Comparison of ENCODE assay signal across 7 cellular contexts in the genomic region with DNA sequence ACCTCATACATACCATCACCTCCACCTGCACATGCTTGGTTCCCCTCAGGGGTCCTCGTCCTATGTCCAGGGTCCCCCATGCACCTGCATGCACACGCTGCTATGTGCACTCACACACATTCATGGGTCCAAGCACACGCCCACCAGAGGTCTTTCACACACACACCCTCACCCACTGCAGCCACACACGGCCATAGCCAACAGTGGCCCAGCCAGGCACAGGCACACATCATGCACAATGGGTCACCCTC. TPM values are rescaled to one million over a fixed set of nuclear protein-coding genes. Genes with fewer than 3 reads are reported as not detected.
DNase-seq lines count a peak whose midpoint lies in the region; ATAC-seq and TF ChIP-seq lines count a peak whose summit lies in the region.

No MANE protein-coding gene starts in this region.

- H3K36me3 Mint-ChIP-seq in stimulated activated naive B cell treated with anti-CD40 and anti-IgM and Interleukin-4, amounts not matched to agents 10 μg/mL and 1 μg/mL and 100 μg/mL, for 72 hours, result no peaks in the 10 kb centered on the region

- no peaks in the 10 kb centered on the region for H3K9me3 ChIP-seq in HUES64 (ENCODE audit: insufficient read depth, low read depth, low read length)
- H3K9me3 ChIP-seq in BE2C, result no peaks in the 10 kb centered on the region

- no peaks in the 10 kb centered on the region for H3K9me3 Mint-ChIP-seq in stimulated activated naive B cell treated with anti-CD40 and anti-IgM and Interleukin-4, amounts not matched to agents 10 μg/mL and 1 μg/mL and 100 μg/mL, for 72 hours

- DNase-seq in astrocyte of the cerebellum (ENCODE audit: low read depth) (no peak), kidney epithelial cell (ENCODE audit: low read depth) (no peak), NCI-H446 treated with DMSO at 0.1 percent for 48 hours (lab: John Stamatoyannopoulos, UW) (no peak), BE2C (no peak)
- no peak for DNase-seq in stimulated activated naive B cell treated with anti-CD40 and anti-IgM and Interleukin-4, amounts not matched to agents 10 μg/mL and 1 μg/mL and 100 μg/mL, for 72 hours

- TF ChIP-seq CTCF in astrocyte of the cerebellum (IDR thresholded peaks at IDR 0.05; ENCODE audit: low read depth, low read length, missing control alignments) (no peak), kidney epithelial cell (IDR thresholded peaks at IDR 0.05; ENCODE audit: insufficient read depth, low read length, poor library complexity, severe bottlenecking) (no peak), BE2C (IDR thresholded peaks at IDR 0.05; ENCODE audit: low read depth, low read length) (no peak)

- peaks cover 62 to 82% of the 10 kb centered on the region in 2 donors for H3K27me3 Mint-ChIP-seq in stimulated activated naive B cell treated with anti-CD40 and anti-IgM and Interleukin-4, amounts not matched to agents 10 μg/mL and 1 μg/mL and 100 μg/mL, for 72 hours

- no peak for ATAC-seq in stimulated activated naive B cell treated with anti-CD40 and anti-IgM and Interleukin-4, amounts not matched to agents 10 μg/mL and 1 μg/mL and 100 μg/mL, for 72 hours (replicated peaks)
- ATAC-seq in HG02938 (IDR thresholded peaks at IDR 0.05; ENCODE audit: unreplicated experiment), result no peak

- in situ Hi-C loops in astrocyte of the cerebellum (cut with HindIII; ENCODE audit: low sequenced_read_pairs), result loop anchor here (25.0 kb wide), 2 partner anchors 105 to 1195 kb away; no protein-coding TSS in a partner anchor

- H3K4me3 Mint-ChIP-seq in stimulated activated naive B cell treated with anti-CD40 and anti-IgM and Interleukin-4, amounts not matched to agents 10 μg/mL and 1 μg/mL and 100 μg/mL, for 72 hours, result peak overlapping the region; percentile 72 to 79

- H3K4me3 ChIP-seq in HUES64 (ENCODE audit: low read length) (peak overlapping the region; percentile 64), astrocyte of the cerebellum (ENCODE audit: low read depth, low read length) (peak overlapping the region; percentile 68), kidney epithelial cell (ENCODE audit: low read depth, low read length) (peak overlapping the region; percentile 58), BE2C (ENCODE audit: low read depth, low read length) (no peak overlapping the region)

- H3K9ac ChIP-seq in HUES64 (ENCODE audit: low read depth, low read length), result no peak overlapping the region

- H3K4me1 Mint-ChIP-seq in stimulated activated naive B cell treated with anti-CD40 and anti-IgM and Interleukin-4, amounts not matched to agents 10 μg/mL and 1 μg/mL and 100 μg/mL, for 72 hours, result peaks cover 28 to 42% of the 10 kb centered on the region in 2 donors

- H3K27ac Mint-ChIP-seq in stimulated activated naive B cell treated with anti-CD40 and anti-IgM and Interleukin-4, amounts not matched to agents 10 μg/mL and 1 μg/mL and 100 μg/mL, for 72 hours, result peak overlapping the region; percentile 80

- no peaks in the 10 kb centered on the region for H3K36me3 ChIP-seq in HUES64 (ENCODE audit: insufficient read depth, low read length)
- no peaks in the 10 kb centered on the region for H3K36me3 ChIP-seq in kidney epithelial cell (ENCODE audit: control insufficient read depth, insufficient read depth, low read length)
- no peaks in the 10 kb centered on the region for H3K36me3 ChIP-seq in BE2C

- 67% methylated on average over 4 of the region's 4 CpGs for WGBS in HUES64

- no peak overlapping the region for H3K27ac ChIP-seq in HUES64 (ENCODE audit: low read depth, low read length)

- H3K4me1 ChIP-seq in HUES64 (ENCODE audit: insufficient read depth, low read length) (peaks cover 25% of the 10 kb centered on the region), BE2C (no peaks in the 10 kb centered on the region)

- H3K27me3 ChIP-seq in HUES64 (ENCODE audit: insufficient read depth, low read length), result peaks cover 20% of the 10 kb centered on the region
- H3K27me3 ChIP-seq in kidney epithelial cell (ENCODE audit: control insufficient read depth, insufficient read depth, low read length), result no peaks in the 10 kb centered on the region
- no peaks in the 10 kb centered on the region for H3K27me3 ChIP-seq in BE2C

RNA-seq across cellular contexts. Expression of a gene that starts 1.2 kb away (rescaled TPM):
- 33.0 TPM for polyA plus RNA-seq in HUES64 (2013, experiment 1 of 2)
- polyA plus RNA-seq in HUES64 (2013, experiment 2 of 2), result 58.1 TPM
- 36.4 and 49.0 TPM in 2 replicates for total RNA-seq in kidney epithelial cell
- polyA plus RNA-seq in BE2C (2012; ENCODE audit: insufficient read depth, insufficient read length, low read depth), result 2.9 TPM
